7 cellular contexts compared by ENCODE assay signal in the genomic region with DNA sequence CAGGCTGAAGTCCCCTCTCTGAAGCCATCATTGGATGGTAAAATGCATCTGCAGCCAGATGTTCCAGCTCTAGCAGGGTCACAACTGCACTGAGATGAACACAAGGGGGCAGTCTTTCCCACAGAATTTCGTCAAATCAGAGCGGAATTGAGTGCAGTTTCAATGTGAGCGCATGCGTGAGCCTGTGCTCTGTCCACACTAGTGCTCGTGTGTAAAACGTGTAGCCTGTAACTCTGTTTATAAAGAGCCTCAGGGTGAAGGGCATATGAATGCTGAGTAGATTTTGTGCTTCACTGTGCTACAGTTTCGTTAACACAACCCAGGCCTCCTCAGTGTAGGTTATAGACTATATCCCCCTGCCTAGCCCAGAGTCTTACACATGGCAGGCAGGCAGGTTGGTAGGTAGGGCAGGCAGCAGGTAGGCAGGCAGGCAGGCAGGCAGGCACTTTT.
DNase-seq lines count a peak whose midpoint lies in the region; TF ChIP-seq lines count a peak whose summit lies in the region.

No MANE protein-coding gene starts in this region.

- DNase-seq in HEK293T (ENCODE audit: extremely low spot score) (peak; percentile 86), MM.1S (peak; percentile 88), amniotic epithelial cell (ENCODE audit: low read depth) (peak; percentile 68), hepatocyte (ENCODE audit: low spot score) (peak; percentile 92)

- H3K9me3 ChIP-seq in MM.1S (replicated peaks; ENCODE audit: insufficient read depth, low read length) (no peaks in the 10 kb centered on the region), SU-DHL-6 (ENCODE audit: insufficient read depth, low read length) (no peaks in the 10 kb centered on the region), hepatocyte (ENCODE audit: low read depth) (no peaks in the 10 kb centered on the region), skeletal muscle satellite cell (replicated peaks; ENCODE audit: low read length) (no peaks in the 10 kb centered on the region)

- H2AFZ ChIP-seq in MM.1S (ENCODE audit: low read length): peak overlapping the region; percentile 78
- peak overlapping the region; percentile 97 for H2AFZ ChIP-seq in SU-DHL-6 (ENCODE audit: low read depth, low read length, severe bottlenecking)
- H2AFZ ChIP-seq in hepatocyte: no peak overlapping the region

- H3K36me3 ChIP-seq in MM.1S (replicated peaks; ENCODE audit: insufficient read depth, low read length) (no peaks in the 10 kb centered on the region), SU-DHL-6 (ENCODE audit: low read length) (no peaks in the 10 kb centered on the region), hepatocyte (replicated peaks; ENCODE audit: insufficient read depth, low read depth) (no peaks in the 10 kb centered on the region), skeletal muscle satellite cell (ENCODE audit: insufficient read depth, low read length) (no peaks in the 10 kb centered on the region)

- no peaks in the 10 kb centered on the region for H3K9me2 ChIP-seq in MM.1S (replicated peaks; ENCODE audit: insufficient read depth, low read length)
- no peaks in the 10 kb centered on the region for H3K9me2 ChIP-seq in SU-DHL-6 (replicated peaks; ENCODE audit: insufficient read depth, low read length)
- H3K9me2 ChIP-seq in hepatocyte (replicated peaks; ENCODE audit: insufficient read depth): no peaks in the 10 kb centered on the region

- H3K4me2 ChIP-seq in MM.1S (ENCODE audit: low read depth, low read length) (peak overlapping the region; percentile 78; the same call in 1 of the 2 replicates), SU-DHL-6 (ENCODE audit: low read depth, low read length, poor library complexity, severe bottlenecking) (peak overlapping the region; percentile 59), hepatocyte (peak overlapping the region; percentile 63), skeletal muscle satellite cell (ENCODE audit: low read length) (peak overlapping the region; percentile 52)

- no peaks in the 10 kb centered on the region for H4K20me1 ChIP-seq in MM.1S (ENCODE audit: insufficient read depth, low read length)
- no peaks in the 10 kb centered on the region for H4K20me1 ChIP-seq in SU-DHL-6 (ENCODE audit: low read depth, low read length)
- no peaks in the 10 kb centered on the region for H4K20me1 ChIP-seq in hepatocyte (ENCODE audit: insufficient read depth, poor library complexity, severe bottlenecking)

- H3K4me3 ChIP-seq in GM12875 (ENCODE audit: low read depth, low read length) (no peak overlapping the region), MM.1S (ENCODE audit: low read length) (peak overlapping the region; percentile 49), SU-DHL-6 (ENCODE audit: insufficient read depth, low read length, poor library complexity, severe bottlenecking) (peak overlapping the region; percentile 26), hepatocyte (no peak overlapping the region), skeletal muscle satellite cell (ENCODE audit: low read length) (no peak overlapping the region)

- 3% methylated on average over 7 of the region's 7 CpGs for WGBS in hepatocyte (ENCODE audit: low lambda C conversion rate, missing lambda C conversion rate)

- TF ChIP-seq CTCF in GM12875 (IDR thresholded peaks at IDR 0.05; ENCODE audit: borderline replicate concordance, insufficient read depth, low read depth, low read length): peak; percentile 76
- peak; percentile 78 for TF ChIP-seq CTCF in MM.1S (IDR thresholded peaks at IDR 0.05; ENCODE audit: low read length)
- peak; percentile 60 for TF ChIP-seq CTCF in SU-DHL-6 (IDR thresholded peaks at IDR 0.05; ENCODE audit: insufficient read depth, low read length, poor library complexity, severe bottlenecking)
- TF ChIP-seq CTCF in hepatocyte (IDR thresholded peaks at IDR 0.05; ENCODE audit: poor library complexity): peak; percentile 87

- H3K27me3 ChIP-seq in MM.1S (replicated peaks; ENCODE audit: insufficient read depth, low read length) (no peaks in the 10 kb centered on the region), SU-DHL-6 (ENCODE audit: low read length) (no peaks in the 10 kb centered on the region), hepatocyte (no peaks in the 10 kb centered on the region), skeletal muscle satellite cell (ENCODE audit: control insufficient read depth, insufficient read depth, low read length) (peaks cover 7% of the 10 kb centered on the region)

- H3F3A ChIP-seq in MM.1S (ENCODE audit: insufficient read depth, low read length) (no peaks in the 10 kb centered on the region), SU-DHL-6 (ENCODE audit: insufficient read depth) (no peaks in the 10 kb centered on the region)

- H3K4me1 ChIP-seq in MM.1S (ENCODE audit: low read length) (no peaks in the 10 kb centered on the region), hepatocyte (ENCODE audit: insufficient read depth) (no peaks in the 10 kb centered on the region), skeletal muscle satellite cell (ENCODE audit: control insufficient read depth, insufficient read depth, low read length) (no peaks in the 10 kb centered on the region)

- POLR2A ChIA-PET in HEK293T (lab: Yijun Ruan, JAX): no interaction called here

- no peak overlapping the region for H3K27ac ChIP-seq in MM.1S (ENCODE audit: low read length)
- H3K27ac ChIP-seq in SU-DHL-6 (ENCODE audit: low read depth, low read length): no peak overlapping the region
- no peak overlapping the region for H3K27ac ChIP-seq in hepatocyte

- no peaks in the 10 kb centered on the region for H3K79me2 ChIP-seq in MM.1S (ENCODE audit: low read length)
- H3K79me2 ChIP-seq in SU-DHL-6 (ENCODE audit: insufficient read depth, low read length): no peaks in the 10 kb centered on the region
- H3K79me2 ChIP-seq in hepatocyte: no peaks in the 10 kb centered on the region

- peak overlapping the region; percentile 27; the same call in 1 of the 2 replicates for H3K9ac ChIP-seq in MM.1S (ENCODE audit: low read length)
- peak overlapping the region; percentile 50 for H3K9ac ChIP-seq in SU-DHL-6 (ENCODE audit: low read length)
- H3K9ac ChIP-seq in skeletal muscle satellite cell (ENCODE audit: low read depth, low read length): no peak overlapping the region

- CTCF ChIA-PET in HEK293T (lab: Yijun Ruan, JAX): no interaction called here

TF ChIP-seq in HEK293T, 16 proteins besides CTCF, POLR2A, EP300 and RAD21:
- TF ChIP-seq LEF1 (IDR thresholded peaks at IDR 0.05; ENCODE audit: borderline replicate concordance): no peak
- TF ChIP-seq BHLHE40 (IDR thresholded peaks at IDR 0.05; ENCODE audit: borderline replicate concordance): no peak
- peak; percentile 82 for TF ChIP-seq L3MBTL2 (conservative IDR thresholded peaks at IDR 0.05)
TF ChIP-seq in HEK293T: peak in this region for 1.

Comparison
In these comparisons a context has a peak if more than half of its experiments do, and no peak if none do; other contexts are left out.
1. H3K4me3 ChIP-seq: peak in MM.1S (single experiment) and SU-DHL-6 (single experiment); none in GM12875 (single experiment), hepatocyte (single experiment) and skeletal muscle satellite cell (single experiment).
2. Peak in every context shown above with its lines, with median percentiles within 50 percentile points of each other: CTCF ChIP-seq, DNase-seq and H3K4me2 ChIP-seq.